8 cellular contexts compared by ENCODE assay signal in genomic region chr6:87697581-87698552, GRCh38. TPM values are rescaled to one million over a fixed set of nuclear protein-coding genes. Genes with fewer than 3 reads are reported as not detected.
DNase-seq lines count a peak whose midpoint lies in the region; FAIRE-seq and TF ChIP-seq lines count a peak whose summit lies in the region.

No MANE protein-coding gene starts in this region.

- H3K36me3 ChIP-seq in SU-DHL-6 (ENCODE audit: low read length), result peaks cover 36% of the 10 kb centered on the region

- H3K4me3 ChIP-seq in SU-DHL-6 (ENCODE audit: insufficient read depth, low read length, poor library complexity, severe bottlenecking) (peak overlapping the region; percentile 89), fibroblast of pulmonary artery (replicated peaks; ENCODE audit: low read depth, low read length) (peak overlapping the region; percentile 97)

- peaks cover 53% of the 10 kb centered on the region for H4K20me1 ChIP-seq in SU-DHL-6 (ENCODE audit: low read depth, low read length)

- no peaks in the 10 kb centered on the region for H3K9me3 ChIP-seq in SU-DHL-6 (ENCODE audit: insufficient read depth, low read length)

- peak; percentile 66 for FAIRE-seq in H54 (lab: Jason Lieb, UNC)

- H2AFZ ChIP-seq in SU-DHL-6 (ENCODE audit: low read depth, low read length, severe bottlenecking), result no peak overlapping the region

- no peaks in the 10 kb centered on the region for H3K9me2 ChIP-seq in SU-DHL-6 (replicated peaks; ENCODE audit: insufficient read depth, low read length)

- TF ChIP-seq CTCF in SU-DHL-6 (IDR thresholded peaks at IDR 0.05; ENCODE audit: insufficient read depth, low read length, poor library complexity, severe bottlenecking), result no peak
- no peak for TF ChIP-seq CTCF in fibroblast of pulmonary artery (IDR thresholded peaks at IDR 0.05; ENCODE audit: low read length, missing control alignments)

- H3K27me3 ChIP-seq in SU-DHL-6 (ENCODE audit: low read length), result no peaks in the 10 kb centered on the region

- H3K79me2 ChIP-seq in SU-DHL-6 (ENCODE audit: insufficient read depth, low read length), result peaks cover 91% of the 10 kb centered on the region

- H3K4me2 ChIP-seq in SU-DHL-6 (ENCODE audit: low read depth, low read length, poor library complexity, severe bottlenecking), result peak overlapping the region; percentile 97

- DNase-seq in AML-193 (lab: John Stamatoyannopoulos, UW) (peak; percentile 32 to 43), H54 (ENCODE audit: insufficient read length, low spot score) (no peak), fibroblast of pulmonary artery (ENCODE audit: low read depth) (peak; percentile 92), renal cortical epithelial cell (ENCODE audit: low read depth) (peak; percentile 66), glomerular visceral epithelial cell (ENCODE audit: extremely low spot score) (no peak), UCSD-AML1 (lab: John Stamatoyannopoulos, UW; ENCODE audit: unreplicated experiment) (no peak), NCI-H526 treated with DMSO at 0.1 percent for 48 hours (lab: John Stamatoyannopoulos, UW) (no peak)

- TF ChIP-seq POLR2A in H54 (IDR thresholded peaks at IDR 0.05; ENCODE audit: low read depth, low read length), result no peak

- H3K9ac ChIP-seq in SU-DHL-6 (ENCODE audit: low read length), result peak overlapping the region; percentile 92

- peak overlapping the region; percentile 43; the same call in 1 of the 2 replicates for H3K27ac ChIP-seq in SU-DHL-6 (ENCODE audit: low read depth, low read length)

- H3F3A ChIP-seq in SU-DHL-6 (ENCODE audit: insufficient read depth), result peaks cover 17% of the 10 kb centered on the region

RNA-seq across cellular contexts. Expression of gene AKIRIN2, which starts 4.2 kb away (rescaled TPM):
- 19.4 and 29.7 TPM in 2 replicates for total RNA-seq in renal cortical epithelial cell

Comparison
In these comparisons a context has a peak if more than half of its experiments do, and no peak if none do; other contexts are left out.
1. DNase-seq: peak in AML-193 (2 of 2), fibroblast of pulmonary artery (single experiment) and renal cortical epithelial cell (single experiment); none in H54 (single experiment), glomerular visceral epithelial cell (single experiment), UCSD-AML1 (single experiment) and NCI-H526 treated with DMSO at 0.1 percent for 48 hours (single experiment).